ENCODE assay signal across 23 cellular contexts in genomic region chr19:13981021-13981420, GRCh38. TPM values are rescaled to one million over a fixed set of nuclear protein-coding genes. Genes with fewer than 3 reads are reported as not detected.
DNase-seq lines count a peak whose midpoint lies in the region; ATAC-seq and TF ChIP-seq lines count a peak whose summit lies in the region.
"Had no signal": no experiment of that assay in that cellular context is flagged by ENCODE, and none has a peak within 500 bp of the region (broad histone marks: within the 10 kb centered on the region; RNA-seq: fewer than 3 reads in every experiment).

No MANE protein-coding gene starts in this region.

- H3K4me1 Mint-ChIP-seq in activated naive CD4-positive, alpha-beta T cell treated with anti-CD3 and anti-CD28 coated beads, Interleukin-2, amount 10 ng/mL, durations not matched to agents 7 days and 5 days: peaks cover 63% of the 10 kb centered on the region
- peaks cover 5% of the 10 kb centered on the region for H3K4me1 Mint-ChIP-seq in endothelial cell (ENCODE audit: unreplicated experiment)
- H3K4me1 Mint-ChIP-seq in stimulated activated memory B cell treated with anti-CD40 and anti-IgM and Interleukin-4, amounts not matched to agents 10 μg/mL and 1 μg/mL and 100 μg/mL, for 72 hours: peaks cover 63% of the 10 kb centered on the region

- TF ChIP-seq CTCF in Loucy (conservative IDR thresholded peaks at IDR 0.05; ENCODE audit: low read length) (no peak), endothelial cell (IDR thresholded peaks at IDR 0.05; ENCODE audit: unreplicated experiment) (no peak), GM13976 (IDR thresholded peaks at IDR 0.05; ENCODE audit: borderline replicate concordance, control extremely low read depth, extremely low read depth, insufficient read depth, missing control alignments) (no peak)

- H3K4me3 Mint-ChIP-seq in activated naive CD4-positive, alpha-beta T cell treated with anti-CD3 and anti-CD28 coated beads, Interleukin-2, amount 10 ng/mL, durations not matched to agents 7 days and 5 days: no peak overlapping the region
- H3K4me3 Mint-ChIP-seq in endothelial cell (ENCODE audit: unreplicated experiment): no peak overlapping the region
- H3K4me3 Mint-ChIP-seq in stimulated activated memory B cell treated with anti-CD40 and anti-IgM and Interleukin-4, amounts not matched to agents 10 μg/mL and 1 μg/mL and 100 μg/mL, for 72 hours: no peak overlapping the region
- H3K4me3 Mint-ChIP-seq: mesothelial cell of epicardium had no signal

- ATAC-seq in activated naive CD4-positive, alpha-beta T cell treated with anti-CD3 and anti-CD28 coated beads, Interleukin-2, amount 50 U/mL, for 72 hours: no peak
- ATAC-seq in stimulated activated memory B cell treated with anti-CD40 and anti-IgM and Interleukin-4, amounts not matched to agents 10 μg/mL and 1 μg/mL and 100 μg/mL, for 72 hours: no peak
- ATAC-seq in HG02571 (IDR thresholded peaks at IDR 0.05; ENCODE audit: unreplicated experiment): no peak
- ATAC-seq: esophagus mucosa had no signal

- peaks cover 14% of the 10 kb centered on the region for H3K36me3 Mint-ChIP-seq in activated naive CD4-positive, alpha-beta T cell treated with anti-CD3 and anti-CD28 coated beads, Interleukin-2, amount 10 ng/mL, durations not matched to agents 7 days and 5 days
- no peaks in the 10 kb centered on the region for H3K36me3 Mint-ChIP-seq in activated naive CD4-positive, alpha-beta T cell treated with anti-CD3 and anti-CD28 coated beads, Interleukin-2, amount 50 U/mL, for 72 hours
- no peaks in the 10 kb centered on the region for H3K36me3 Mint-ChIP-seq in endothelial cell (ENCODE audit: low read depth, unreplicated experiment)
- H3K36me3 Mint-ChIP-seq in stimulated activated memory B cell treated with anti-CD40 and anti-IgM and Interleukin-4, amounts not matched to agents 10 μg/mL and 1 μg/mL and 100 μg/mL, for 72 hours: peaks cover 7% of the 10 kb centered on the region

- H3K9ac ChIP-seq in Loucy (ENCODE audit: low read depth, low read length, poor library complexity, severe bottlenecking): peak overlapping the region; percentile 57

- no peaks in the 10 kb centered on the region for H3K79me2 ChIP-seq in Loucy (ENCODE audit: insufficient read depth, low read length)

- no peaks in the 10 kb centered on the region for H3K9me3 ChIP-seq in Loucy (ENCODE audit: insufficient read depth, low read depth, low read length)
- H3K9me3 ChIP-seq: left ventricle myocardium inferior, tibial artery had no signal

- no peak overlapping the region for H3K4me3 ChIP-seq in Loucy (ENCODE audit: low read length, poor library complexity, severe bottlenecking)
- H3K4me3 ChIP-seq: left ventricle myocardium inferior, tibial artery had no signal

- H3K27ac Mint-ChIP-seq in activated naive CD4-positive, alpha-beta T cell treated with anti-CD3 and anti-CD28 coated beads, Interleukin-2, amount 10 ng/mL, durations not matched to agents 7 days and 5 days: peak overlapping the region; percentile 87
- H3K27ac Mint-ChIP-seq in activated naive CD4-positive, alpha-beta T cell treated with anti-CD3 and anti-CD28 coated beads, Interleukin-2, amount 50 U/mL, for 72 hours: no peak overlapping the region
- H3K27ac Mint-ChIP-seq in endothelial cell (ENCODE audit: unreplicated experiment): peak overlapping the region; percentile 36
- H3K27ac Mint-ChIP-seq in stimulated activated memory B cell treated with anti-CD40 and anti-IgM and Interleukin-4, amounts not matched to agents 10 μg/mL and 1 μg/mL and 100 μg/mL, for 72 hours: peak overlapping the region; percentile 91
- H3K27ac Mint-ChIP-seq: mesothelial cell of epicardium had no signal

- H3K4me2 ChIP-seq in Loucy (ENCODE audit: low read depth, low read length, poor library complexity, severe bottlenecking): peak overlapping the region; percentile 50

- H3K9me3 Mint-ChIP-seq in activated naive CD4-positive, alpha-beta T cell treated with anti-CD3 and anti-CD28 coated beads, Interleukin-2, amount 10 ng/mL, durations not matched to agents 7 days and 5 days: no peaks in the 10 kb centered on the region
- H3K9me3 Mint-ChIP-seq in activated naive CD4-positive, alpha-beta T cell treated with anti-CD3 and anti-CD28 coated beads, Interleukin-2, amount 50 U/mL, for 72 hours: no peaks in the 10 kb centered on the region
- no peaks in the 10 kb centered on the region for H3K9me3 Mint-ChIP-seq in endothelial cell (ENCODE audit: unreplicated experiment)
- H3K9me3 Mint-ChIP-seq in stimulated activated memory B cell treated with anti-CD40 and anti-IgM and Interleukin-4, amounts not matched to agents 10 μg/mL and 1 μg/mL and 100 μg/mL, for 72 hours: no peaks in the 10 kb centered on the region
- H3K9me3 Mint-ChIP-seq: mesothelial cell of epicardium, naive B cell had no signal

- no peaks in the 10 kb centered on the region for H4K20me1 ChIP-seq in Loucy (ENCODE audit: insufficient read depth, low read length, poor library complexity, severe bottlenecking)

- peaks cover 50% of the 10 kb centered on the region for H3K4me1 ChIP-seq in Loucy (ENCODE audit: insufficient read depth, low read length, poor library complexity, severe bottlenecking)

- no peaks in the 10 kb centered on the region for H3K36me3 ChIP-seq in Loucy (ENCODE audit: insufficient read depth, low read length)

- no peaks in the 10 kb centered on the region for H3K27me3 ChIP-seq in Loucy (ENCODE audit: insufficient read depth, low read length, poor library complexity, severe bottlenecking)
- H3K27me3 ChIP-seq: tibial artery had no signal

- no peaks in the 10 kb centered on the region for H3K9me2 ChIP-seq in Loucy (replicated peaks; ENCODE audit: low read depth, low read length)

- CTCF ChIA-PET in activated naive CD4-positive, alpha-beta T cell treated with anti-CD3 and anti-CD28 coated beads, Interleukin-2, amount 10 ng/mL, durations not matched to agents 7 days and 5 days (lab: Charles Lee): interaction anchor here (1.3 to 1.8 kb wide), 2 partner anchors 24 to 28 kb away, joined by 5 read pairs; no protein-coding TSS in a partner anchor

- no peak overlapping the region for H2AFZ ChIP-seq in Loucy (ENCODE audit: low read length)

- H3F3A ChIP-seq in Loucy (ENCODE audit: low read depth): no peaks in the 10 kb centered on the region

- in situ Hi-C loops in GM13976 (cut with MboI; ENCODE audit: low sequenced_read_pairs, unreplicated experiment): no loop called here

- H3K27me3 Mint-ChIP-seq in activated naive CD4-positive, alpha-beta T cell treated with anti-CD3 and anti-CD28 coated beads, Interleukin-2, amount 10 ng/mL, durations not matched to agents 7 days and 5 days: peaks cover 4% of the 10 kb centered on the region
- H3K27me3 Mint-ChIP-seq in endothelial cell (ENCODE audit: unreplicated experiment): peaks cover 11% of the 10 kb centered on the region
- H3K27me3 Mint-ChIP-seq in stimulated activated memory B cell treated with anti-CD40 and anti-IgM and Interleukin-4, amounts not matched to agents 10 μg/mL and 1 μg/mL and 100 μg/mL, for 72 hours: no peaks in the 10 kb centered on the region

- DNase-seq in activated naive CD4-positive, alpha-beta T cell treated with anti-CD3 and anti-CD28 coated beads, Interleukin-2, amount 10 ng/mL, durations not matched to agents 7 days and 5 days: no peak
- DNase-seq in activated naive CD4-positive, alpha-beta T cell treated with anti-CD3 and anti-CD28 coated beads, Interleukin-2, amount 50 U/mL, for 72 hours (ENCODE audit: low spot score in 2 of 2): no peak
- DNase-seq in endothelial cell (ENCODE audit: low spot score) (no peak), GM13976 (ENCODE audit: low spot score) (no peak)
- DNase-seq: ACHN; activated CD4-positive, alpha-beta T cell treated with anti-CD3 and anti-CD28 coated beads for 1 hour; activated effector memory CD4-positive, alpha-beta T cell treated with Interleukin-2 at 50 U/mL for 16 hours; central memory CD4-positive, alpha-beta T cell; DMS79; foreskin fibroblast; IMR-90; left ventricle myocardium inferior; naive B cell; NCI-H2107; NCI-H345; stimulated activated CD4-positive, alpha-beta T cell treated with anti-CD3 and anti-CD28 coated beads, Interleukin-4, amount 100 ng/mL, for 1 hour; tibial artery had no signal

RNA-seq across cellular contexts. Expression of gene RFX1, which starts 25.1 kb away (rescaled TPM):
- total RNA-seq in activated naive CD4-positive, alpha-beta T cell treated with anti-CD3 and anti-CD28 coated beads, Interleukin-2, amount 50 U/mL, for 72 hours: 10 to 100 TPM in 1 of 2 donors, 1 to 10 TPM in 1; 9.7 to 14.5 TPM
- total RNA-seq in endothelial cell (ENCODE audit: unreplicated experiment): 16.2 TPM

RNA-seq across cellular contexts. Expression of gene DCAF15, which starts 28.7 kb away (rescaled TPM):
- total RNA-seq in activated naive CD4-positive, alpha-beta T cell treated with anti-CD3 and anti-CD28 coated beads, Interleukin-2, amount 50 U/mL, for 72 hours: 10 to 100 TPM; 59.0 to 90.0 TPM
- 53.0 TPM for total RNA-seq in endothelial cell (ENCODE audit: unreplicated experiment)

RNA-seq across cellular contexts. Expression of gene PODNL1, which starts 42.8 kb away (rescaled TPM):
- total RNA-seq in activated naive CD4-positive, alpha-beta T cell treated with anti-CD3 and anti-CD28 coated beads, Interleukin-2, amount 50 U/mL, for 72 hours: under 1 TPM in 1 of 2 donors, not detected in 1; 0.34 TPM
- not detected for total RNA-seq in endothelial cell (ENCODE audit: unreplicated experiment)
- total RNA-seq: omental fat pad had no signal

RNA-seq across cellular contexts. Expression of gene RLN3, which starts 46.9 kb away (rescaled TPM):
- total RNA-seq in activated naive CD4-positive, alpha-beta T cell treated with anti-CD3 and anti-CD28 coated beads, Interleukin-2, amount 50 U/mL, for 72 hours: not detected
- total RNA-seq in endothelial cell (ENCODE audit: unreplicated experiment): not detected
- total RNA-seq: esophagus mucosa, IMR-90, left ventricle myocardium inferior, mesothelial cell of epicardium, omental fat pad had no signal

RNA-seq across cellular contexts. Expression of gene IL27RA, which starts 50.5 kb away (rescaled TPM):
- total RNA-seq in activated naive CD4-positive, alpha-beta T cell treated with anti-CD3 and anti-CD28 coated beads, Interleukin-2, amount 50 U/mL, for 72 hours: 10 to 100 TPM; 59.6 to 68.0 TPM
- total RNA-seq in endothelial cell (ENCODE audit: unreplicated experiment): 6.3 TPM

Comparison
In these comparisons a context has a peak if more than half of its experiments do, and no peak if none do; other contexts are left out.
1. H3K27ac Mint-ChIP-seq: peak in activated naive CD4-positive, alpha-beta T cell treated with anti-CD3 and anti-CD28 coated beads, Interleukin-2, amount 10 ng/mL, durations not matched to agents 7 days and 5 days (single experiment), endothelial cell (single experiment) and stimulated activated memory B cell treated with anti-CD40 and anti-IgM and Interleukin-4, amounts not matched to agents 10 μg/mL and 1 μg/mL and 100 μg/mL, for 72 hours (single experiment); none in activated naive CD4-positive, alpha-beta T cell treated with anti-CD3 and anti-CD28 coated beads, Interleukin-2, amount 50 U/mL, for 72 hours (0 of 2).